Comparison of ENCODE assay signal across 32 cellular contexts in genomic region chr19:51794865-51795490, GRCh38. TPM values are rescaled to one million over a fixed set of nuclear protein-coding genes. Genes with fewer than 3 reads are reported as not detected.
A peak's percentile ranks its signal among the peaks of the same experiment; 100 is the strongest.
DNase-seq lines count a peak whose midpoint lies in the region; ATAC-seq, FAIRE-seq and TF ChIP-seq lines count a peak whose summit lies in the region.
"Had no signal": no experiment of that assay in that cellular context is flagged by ENCODE, and none has a peak within 500 bp of the region (broad histone marks: within the 10 kb centered on the region; RNA-seq: fewer than 3 reads in every experiment).

A gene with protein sequence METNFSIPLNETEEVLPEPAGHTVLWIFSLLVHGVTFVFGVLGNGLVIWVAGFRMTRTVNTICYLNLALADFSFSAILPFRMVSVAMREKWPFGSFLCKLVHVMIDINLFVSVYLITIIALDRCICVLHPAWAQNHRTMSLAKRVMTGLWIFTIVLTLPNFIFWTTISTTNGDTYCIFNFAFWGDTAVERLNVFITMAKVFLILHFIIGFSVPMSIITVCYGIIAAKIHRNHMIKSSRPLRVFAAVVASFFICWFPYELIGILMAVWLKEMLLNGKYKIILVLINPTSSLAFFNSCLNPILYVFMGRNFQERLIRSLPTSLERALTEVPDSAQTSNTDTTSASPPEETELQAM (plus strand): TSS chr19:51795157. CDS start chr19:51823749, 28,592 bp downstream.

- H3K36me3 ChIP-seq in heart right ventricle (no peaks in the 10 kb centered on the region), upper lobe of right lung (no peaks in the 10 kb centered on the region)
- H3K36me3 ChIP-seq: BE2C, pancreas, Peyer's patch had no signal

- H3K27me3 ChIP-seq in heart right ventricle (no peaks in the 10 kb centered on the region), upper lobe of right lung (no peaks in the 10 kb centered on the region)
- H3K27me3 ChIP-seq: BE2C, pancreas, Peyer's patch, testis had no signal

- DNase-seq in heart right ventricle: no peak
- no peak for DNase-seq in Right ventricle myocardium superior
- DNase-seq in mesenteric fat pad (ENCODE audit: low spot score): no peak
- no peak for DNase-seq in upper lobe of right lung
- DNase-seq in GM19238 (ENCODE audit: insufficient read length, low spot score): no peak
- DNase-seq in D721Med (ENCODE audit: insufficient read length, low spot score): no peak
- no peak for DNase-seq in activated gamma-delta T cell (lab: John Stamatoyannopoulos, UW)
- DNase-seq: activated CD4-positive, alpha-beta T cell treated with anti-CD3 and anti-CD28 coated beads for 48 hours; activated CD8-positive, alpha-beta memory T cell treated with anti-CD3 and anti-CD28 coated beads for 24 hours; activated effector memory CD4-positive, alpha-beta T cell treated with anti-CD3 and anti-CD28 coated beads, Interleukin-2, amount 50 U/mL, for 16 hours; activated naive CD8-positive, alpha-beta T cell treated with anti-CD3 and anti-CD28 coated beads, Interleukin-2, amount 10 ng/mL, durations not matched to agents 7 days and 5 days; BE2C; cerebellar nuclear complex; GF-D8; HCEC 1CT; islet precursor cell; KG1; NCI-H1417; NCI-H2029 treated with DMSO at 0.1 percent for 48 hours; NCI-H526; pancreas; Peyer's patch; stimulated activated naive CD4-positive, alpha-beta T cell; T-helper 1 cell; testis had no signal

- no peak for FAIRE-seq in D721Med (lab: Jason Lieb, UNC)
- FAIRE-seq: A549, pancreas had no signal

- 25 to 37% methylated on average over 2 of the region's 2 CpGs for WGBS in heart right ventricle, 2 donors

- H3K4me3 ChIP-seq in heart right ventricle (peak within 1 kb of the TSS in 5 of 10 donors; percentile 18 to 52 (median 32)), upper lobe of right lung (peak within 1 kb of the TSS; percentile 22)
- H3K4me3 ChIP-seq: A549, lung, testis had no signal

- intact Hi-C loops in heart right ventricle (cut with DNase I): loop anchor here in 2 of 10 donors (5.0 kb wide), 1 partner anchor 108 kb away; no protein-coding TSS in a partner anchor
- intact Hi-C loops in Right ventricle myocardium superior (cut with DNase I): no loop called here
- intact Hi-C loops in upper lobe of right lung (cut with DNase I): no loop called here

- H3K4me1 ChIP-seq in heart right ventricle: peaks cover 10 to 44% (median 20%) of the 10 kb centered on the region in 9 donors
- peaks cover 10% of the 10 kb centered on the region for H3K4me1 ChIP-seq in upper lobe of right lung
- H3K4me1 ChIP-seq: A549, BE2C, pancreas, Peyer's patch had no signal

- ATAC-seq in heart right ventricle: no peak
- ATAC-seq in Right ventricle myocardium superior (ENCODE audit: poor library complexity): no peak
- ATAC-seq in upper lobe of right lung: no peak
- ATAC-seq: A549, pancreas, sciatic nerve had no signal

- H3K27ac ChIP-seq in heart right ventricle (peak within 1 kb of the TSS in 6 of 10 donors; percentile 30 to 98 (median 96)), VCaP (peak within 1 kb of the TSS; percentile 44), upper lobe of right lung (peak within 1 kb of the TSS; percentile 86)
- H3K27ac ChIP-seq: A549 had no signal

- TF ChIP-seq CTCF in heart right ventricle (IDR thresholded peaks at IDR 0.05) (no peak), VCaP (conservative IDR thresholded peaks at IDR 0.05) (no peak), upper lobe of right lung (IDR thresholded peaks at IDR 0.05) (no peak), D721Med (IDR thresholded peaks at IDR 0.05; ENCODE audit: insufficient read depth, missing control alignments) (no peak)

- H3K9me3 ChIP-seq in heart right ventricle (peaks cover 0 to 7% (median 0%) of the 10 kb centered on the region in 11 donors), upper lobe of right lung (no peaks in the 10 kb centered on the region)
- H3K9me3 ChIP-seq: BE2C, pancreas, Peyer's patch, testis had no signal

RNA-seq across cellular contexts. Expression of the gene that starts here (rescaled TPM):
- total RNA-seq in heart right ventricle (10 to 100 TPM in 1 of 10 donors, 1 to 10 TPM in 9; 1.3 to 16.5 (median 3.3) TPM), Right ventricle myocardium superior (4.0 TPM), mesenteric fat pad (44.5 TPM), upper lobe of right lung (41.0 TPM)
- polyA plus RNA-seq in heart right ventricle: 1 to 10 TPM in 1 of 2 donors, under 1 TPM in 1; 0.73 to 2.0 TPM
- total RNA-seq: glomerular endothelial cell, HT1080 had no signal
- polyA plus RNA-seq: A549, neural cell had no signal

Comparison
In these comparisons a context has a peak if more than half of its experiments do, and no peak if none do; other contexts are left out.
1. H3K27ac ChIP-seq: peak in every context shown above with its lines; median percentile 96 in heart right ventricle; 86 in upper lobe of right lung; 44 in VCaP.